ENCODE assay signal across 18 cellular contexts in the genomic region with DNA sequence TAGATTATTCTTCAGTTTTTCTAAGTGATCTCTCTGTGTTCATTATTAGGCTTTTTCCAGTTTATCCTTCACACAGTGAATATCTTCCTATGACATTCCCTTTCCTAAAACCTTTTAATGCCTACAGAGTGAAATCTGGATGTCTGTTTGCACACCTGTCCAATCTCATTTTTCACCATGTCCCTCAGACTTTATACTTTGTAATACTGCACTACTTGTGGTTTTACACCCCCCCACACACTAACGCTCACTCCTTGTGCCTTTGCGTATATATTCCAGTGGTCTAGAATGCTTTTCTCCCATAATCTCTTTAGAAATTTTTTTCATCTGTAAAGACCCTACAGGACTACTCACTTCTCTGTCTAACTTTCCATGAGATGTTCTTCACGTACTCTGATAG.
DNase-seq lines count a peak whose midpoint lies in the region; ATAC-seq lines count a peak whose summit lies in the region.
"Had no signal": no experiment of that assay in that cellular context is flagged by ENCODE, and none has a peak within 500 bp of the region (broad histone marks: within the 10 kb centered on the region; RNA-seq: fewer than 3 reads in every experiment).

No MANE protein-coding gene starts in this region.

- no peaks in the 10 kb centered on the region for H3K9me3 Mint-ChIP-seq in activated T-helper 1 cell treated with anti-CD3 and anti-CD28 coated beads, Interleukin-12 subunit alpha, Interleukin-12 subunit beta, Interleukin-2, Interleukin-4 antibody, amounts not matched to agents 30 ng/mL and 10 ng/mL and 1 ng/mL, durations not matched to agents 14 hours and 24 hours and 36 hours
- H3K9me3 Mint-ChIP-seq in activated T-helper 2 cell treated with anti-CD3 and anti-CD28 coated beads, Interferon-gamma antibody, Interleukin-2, Interleukin-4, amounts not matched to agents 10 μg/mL and 5 μg/mL and 100 μg/mL, durations not matched to agents 14 hours and 24 hours and 36 hours: no peaks in the 10 kb centered on the region
- H3K9me3 Mint-ChIP-seq: CD8-positive, alpha-beta memory T cell had no signal

- no peak for ATAC-seq in GM21786 (IDR thresholded peaks at IDR 0.05; ENCODE audit: unreplicated experiment)

- H3K27me3 Mint-ChIP-seq in activated T-helper 1 cell treated with anti-CD3 and anti-CD28 coated beads, Interleukin-12 subunit alpha, Interleukin-12 subunit beta, Interleukin-2, Interleukin-4 antibody, amounts not matched to agents 30 ng/mL and 10 ng/mL and 1 ng/mL, durations not matched to agents 14 hours and 24 hours and 36 hours (ENCODE audit: insufficient read depth): no peaks in the 10 kb centered on the region
- H3K27me3 Mint-ChIP-seq in activated T-helper 2 cell treated with anti-CD3 and anti-CD28 coated beads, Interferon-gamma antibody, Interleukin-2, Interleukin-4, amounts not matched to agents 10 μg/mL and 5 μg/mL and 100 μg/mL, durations not matched to agents 14 hours and 24 hours and 36 hours (ENCODE audit: low read depth): no peaks in the 10 kb centered on the region
- H3K27me3 Mint-ChIP-seq: CD4-positive, alpha-beta memory T cell; CD4-positive, CD25-positive, alpha-beta regulatory T cell; CD8-positive, alpha-beta memory T cell had no signal

- peak overlapping the region; percentile 5 for H3K27ac Mint-ChIP-seq in activated T-helper 1 cell treated with anti-CD3 and anti-CD28 coated beads, Interleukin-12 subunit alpha, Interleukin-12 subunit beta, Interleukin-2, Interleukin-4 antibody, amounts not matched to agents 30 ng/mL and 10 ng/mL and 1 ng/mL, durations not matched to agents 14 hours and 24 hours and 36 hours
- no peak overlapping the region for H3K27ac Mint-ChIP-seq in activated T-helper 2 cell treated with anti-CD3 and anti-CD28 coated beads, Interferon-gamma antibody, Interleukin-2, Interleukin-4, amounts not matched to agents 10 μg/mL and 5 μg/mL and 100 μg/mL, durations not matched to agents 14 hours and 24 hours and 36 hours
- H3K27ac Mint-ChIP-seq: CD14-positive monocyte; CD4-positive, CD25-positive, alpha-beta regulatory T cell; CD8-positive, alpha-beta memory T cell had no signal

- no peaks in the 10 kb centered on the region for H3K4me1 Mint-ChIP-seq in activated T-helper 1 cell treated with anti-CD3 and anti-CD28 coated beads, Interleukin-12 subunit alpha, Interleukin-12 subunit beta, Interleukin-2, Interleukin-4 antibody, amounts not matched to agents 30 ng/mL and 10 ng/mL and 1 ng/mL, durations not matched to agents 14 hours and 24 hours and 36 hours (ENCODE audit: low read depth)
- no peaks in the 10 kb centered on the region for H3K4me1 Mint-ChIP-seq in activated T-helper 2 cell treated with anti-CD3 and anti-CD28 coated beads, Interferon-gamma antibody, Interleukin-2, Interleukin-4, amounts not matched to agents 10 μg/mL and 5 μg/mL and 100 μg/mL, durations not matched to agents 14 hours and 24 hours and 36 hours (ENCODE audit: low read depth)
- H3K4me1 Mint-ChIP-seq: CD14-positive monocyte; CD4-positive, alpha-beta memory T cell; CD8-positive, alpha-beta memory T cell had no signal

- no peak overlapping the region for H3K4me3 Mint-ChIP-seq in activated T-helper 1 cell treated with anti-CD3 and anti-CD28 coated beads, Interleukin-12 subunit alpha, Interleukin-12 subunit beta, Interleukin-2, Interleukin-4 antibody, amounts not matched to agents 30 ng/mL and 10 ng/mL and 1 ng/mL, durations not matched to agents 14 hours and 24 hours and 36 hours
- H3K4me3 Mint-ChIP-seq in activated T-helper 2 cell treated with anti-CD3 and anti-CD28 coated beads, Interferon-gamma antibody, Interleukin-2, Interleukin-4, amounts not matched to agents 10 μg/mL and 5 μg/mL and 100 μg/mL, durations not matched to agents 14 hours and 24 hours and 36 hours (ENCODE audit: low read depth): no peak overlapping the region
- H3K4me3 Mint-ChIP-seq: CD14-positive monocyte; CD4-positive, alpha-beta memory T cell; CD4-positive, CD25-positive, alpha-beta regulatory T cell; CD8-positive, alpha-beta memory T cell had no signal

- H3K36me3 Mint-ChIP-seq in activated T-helper 1 cell treated with anti-CD3 and anti-CD28 coated beads, Interleukin-12 subunit alpha, Interleukin-12 subunit beta, Interleukin-2, Interleukin-4 antibody, amounts not matched to agents 30 ng/mL and 10 ng/mL and 1 ng/mL, durations not matched to agents 14 hours and 24 hours and 36 hours (ENCODE audit: low read depth): peaks cover 18% of the 10 kb centered on the region
- H3K36me3 Mint-ChIP-seq in activated T-helper 2 cell treated with anti-CD3 and anti-CD28 coated beads, Interferon-gamma antibody, Interleukin-2, Interleukin-4, amounts not matched to agents 10 μg/mL and 5 μg/mL and 100 μg/mL, durations not matched to agents 14 hours and 24 hours and 36 hours (ENCODE audit: low read depth): peaks cover 12% of the 10 kb centered on the region

- intact Hi-C loops in activated T-helper 1 cell treated with anti-CD3 and anti-CD28 coated beads, Interleukin-12 subunit alpha, Interleukin-12 subunit beta, Interleukin-2, Interleukin-4 antibody, amounts not matched to agents 30 ng/mL and 10 ng/mL and 1 ng/mL, durations not matched to agents 14 hours and 24 hours and 36 hours (cut with micrococcal nuclease): no loop called here
- intact Hi-C loops in activated T-helper 2 cell treated with anti-CD3 and anti-CD28 coated beads, Interferon-gamma antibody, Interleukin-2, Interleukin-4, amounts not matched to agents 10 μg/mL and 5 μg/mL and 100 μg/mL, durations not matched to agents 14 hours and 24 hours and 36 hours (cut with micrococcal nuclease): no loop called here

- DNase-seq in LHCN-M2 (ENCODE audit: low read depth) (peak; percentile 22), DMS53 (lab: John Stamatoyannopoulos, UW) (no peak)
- DNase-seq in activated T-helper 1 cell treated with anti-CD3 and anti-CD28 coated beads, Interleukin-12 subunit alpha, Interleukin-12 subunit beta, Interleukin-2, Interleukin-4 antibody, amounts not matched to agents 30 ng/mL and 10 ng/mL and 1 ng/mL, durations not matched to agents 14 hours and 24 hours and 36 hours (ENCODE audit: low spot score): no peak
- DNase-seq in activated T-helper 2 cell treated with anti-CD3 and anti-CD28 coated beads, Interferon-gamma antibody, Interleukin-2, Interleukin-4, amounts not matched to agents 10 μg/mL and 5 μg/mL and 100 μg/mL, durations not matched to agents 14 hours and 24 hours and 36 hours (ENCODE audit: low spot score): no peak
- DNase-seq: 8988T; ACHN; BE2C; C1 segment of cervical spinal cord; CD4-positive, alpha-beta memory T cell; CD4-positive, CD25-positive, alpha-beta regulatory T cell; CD8-positive, alpha-beta memory T cell; COR-L47; DMS 273 treated with DMSO at 0.1 percent for 48 hours; DMS153; DMS79 treated with DMSO at 0.1 percent for 48 hours; GF-D8 had no signal
